In the genomic region with DNA sequence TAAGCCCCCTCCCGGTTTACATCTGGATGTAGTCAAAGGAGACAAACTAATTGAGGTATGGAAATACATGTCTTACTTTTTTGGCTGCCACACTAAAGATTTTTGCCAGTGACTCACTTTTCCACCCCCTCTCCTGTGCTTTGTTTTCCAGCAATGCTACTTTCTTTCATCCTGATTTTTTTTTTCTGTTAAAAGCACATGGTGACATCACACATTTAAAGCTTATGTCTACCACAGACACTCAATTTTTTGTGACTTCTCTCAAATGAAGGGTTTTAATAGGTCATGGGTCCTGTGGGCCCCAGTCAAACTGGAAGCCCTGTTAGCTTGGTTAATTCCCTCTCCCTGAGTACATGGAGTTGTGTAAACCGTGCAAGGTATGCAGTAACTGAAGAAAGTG, we compare ENCODE assay signal across 2 cellular contexts.
TF ChIP-seq lines count a peak whose summit lies in the region.

No MANE protein-coding gene starts in this region.

TF ChIP-seq in IMR-90, 13 proteins besides CTCF, POLR2A, EP300 and RAD21:
- TF ChIP-seq FOS (IDR thresholded peaks at IDR 0.05; ENCODE audit: low read depth, low read length) (peak; percentile 18; the same call in 1 of the 2 replicates), MXI1 (IDR thresholded peaks at IDR 0.05; ENCODE audit: borderline replicate concordance, low read depth, low read length) (no peak), NFE2L2 (IDR thresholded peaks at IDR 0.05; ENCODE audit: low read depth, low read length) (no peak)

TF ChIP-seq in GM12878, 131 proteins besides CTCF, POLR2A, EP300 and RAD21:
- TF ChIP-seq, protein P1, sequence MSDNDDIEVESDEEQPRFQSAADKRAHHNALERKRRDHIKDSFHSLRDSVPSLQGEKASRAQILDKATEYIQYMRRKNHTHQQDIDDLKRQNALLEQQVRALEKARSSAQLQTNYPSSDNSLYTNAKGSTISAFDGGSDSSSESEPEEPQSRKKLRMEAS (IDR thresholded peaks at IDR 0.05; ENCODE audit: low read depth, low read length), result no peak
- TF ChIP-seq, protein P2, sequence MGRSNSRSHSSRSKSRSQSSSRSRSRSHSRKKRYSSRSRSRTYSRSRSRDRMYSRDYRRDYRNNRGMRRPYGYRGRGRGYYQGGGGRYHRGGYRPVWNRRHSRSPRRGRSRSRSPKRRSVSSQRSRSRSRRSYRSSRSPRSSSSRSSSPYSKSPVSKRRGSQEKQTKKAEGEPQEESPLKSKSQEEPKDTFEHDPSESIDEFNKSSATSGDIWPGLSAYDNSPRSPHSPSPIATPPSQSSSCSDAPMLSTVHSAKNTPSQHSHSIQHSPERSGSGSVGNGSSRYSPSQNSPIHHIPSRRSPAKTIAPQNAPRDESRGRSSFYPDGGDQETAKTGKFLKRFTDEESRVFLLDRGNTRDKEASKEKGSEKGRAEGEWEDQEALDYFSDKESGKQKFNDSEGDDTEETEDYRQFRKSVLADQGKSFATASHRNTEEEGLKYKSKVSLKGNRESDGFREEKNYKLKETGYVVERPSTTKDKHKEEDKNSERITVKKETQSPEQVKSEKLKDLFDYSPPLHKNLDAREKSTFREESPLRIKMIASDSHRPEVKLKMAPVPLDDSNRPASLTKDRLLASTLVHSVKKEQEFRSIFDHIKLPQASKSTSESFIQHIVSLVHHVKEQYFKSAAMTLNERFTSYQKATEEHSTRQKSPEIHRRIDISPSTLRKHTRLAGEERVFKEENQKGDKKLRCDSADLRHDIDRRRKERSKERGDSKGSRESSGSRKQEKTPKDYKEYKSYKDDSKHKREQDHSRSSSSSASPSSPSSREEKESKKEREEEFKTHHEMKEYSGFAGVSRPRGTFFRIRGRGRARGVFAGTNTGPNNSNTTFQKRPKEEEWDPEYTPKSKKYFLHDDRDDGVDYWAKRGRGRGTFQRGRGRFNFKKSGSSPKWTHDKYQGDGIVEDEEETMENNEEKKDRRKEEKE (IDR thresholded peaks at IDR 0.05), result no peak
- TF ChIP-seq, protein P3, sequence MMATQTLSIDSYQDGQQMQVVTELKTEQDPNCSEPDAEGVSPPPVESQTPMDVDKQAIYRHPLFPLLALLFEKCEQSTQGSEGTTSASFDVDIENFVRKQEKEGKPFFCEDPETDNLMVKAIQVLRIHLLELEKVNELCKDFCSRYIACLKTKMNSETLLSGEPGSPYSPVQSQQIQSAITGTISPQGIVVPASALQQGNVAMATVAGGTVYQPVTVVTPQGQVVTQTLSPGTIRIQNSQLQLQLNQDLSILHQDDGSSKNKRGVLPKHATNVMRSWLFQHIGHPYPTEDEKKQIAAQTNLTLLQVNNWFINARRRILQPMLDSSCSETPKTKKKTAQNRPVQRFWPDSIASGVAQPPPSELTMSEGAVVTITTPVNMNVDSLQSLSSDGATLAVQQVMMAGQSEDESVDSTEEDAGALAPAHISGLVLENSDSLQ (IDR thresholded peaks at IDR 0.05), result no peak
- TF ChIP-seq NFXL1 (IDR thresholded peaks at IDR 0.05; ENCODE audit: borderline replicate concordance) (no peak), CHD1 (IDR thresholded peaks at IDR 0.05; ENCODE audit: low read depth, low read length) (no peak), EED (IDR thresholded peaks at IDR 0.05; ENCODE audit: low read depth) (no peak)
- TF ChIP-seq, protein P4, sequence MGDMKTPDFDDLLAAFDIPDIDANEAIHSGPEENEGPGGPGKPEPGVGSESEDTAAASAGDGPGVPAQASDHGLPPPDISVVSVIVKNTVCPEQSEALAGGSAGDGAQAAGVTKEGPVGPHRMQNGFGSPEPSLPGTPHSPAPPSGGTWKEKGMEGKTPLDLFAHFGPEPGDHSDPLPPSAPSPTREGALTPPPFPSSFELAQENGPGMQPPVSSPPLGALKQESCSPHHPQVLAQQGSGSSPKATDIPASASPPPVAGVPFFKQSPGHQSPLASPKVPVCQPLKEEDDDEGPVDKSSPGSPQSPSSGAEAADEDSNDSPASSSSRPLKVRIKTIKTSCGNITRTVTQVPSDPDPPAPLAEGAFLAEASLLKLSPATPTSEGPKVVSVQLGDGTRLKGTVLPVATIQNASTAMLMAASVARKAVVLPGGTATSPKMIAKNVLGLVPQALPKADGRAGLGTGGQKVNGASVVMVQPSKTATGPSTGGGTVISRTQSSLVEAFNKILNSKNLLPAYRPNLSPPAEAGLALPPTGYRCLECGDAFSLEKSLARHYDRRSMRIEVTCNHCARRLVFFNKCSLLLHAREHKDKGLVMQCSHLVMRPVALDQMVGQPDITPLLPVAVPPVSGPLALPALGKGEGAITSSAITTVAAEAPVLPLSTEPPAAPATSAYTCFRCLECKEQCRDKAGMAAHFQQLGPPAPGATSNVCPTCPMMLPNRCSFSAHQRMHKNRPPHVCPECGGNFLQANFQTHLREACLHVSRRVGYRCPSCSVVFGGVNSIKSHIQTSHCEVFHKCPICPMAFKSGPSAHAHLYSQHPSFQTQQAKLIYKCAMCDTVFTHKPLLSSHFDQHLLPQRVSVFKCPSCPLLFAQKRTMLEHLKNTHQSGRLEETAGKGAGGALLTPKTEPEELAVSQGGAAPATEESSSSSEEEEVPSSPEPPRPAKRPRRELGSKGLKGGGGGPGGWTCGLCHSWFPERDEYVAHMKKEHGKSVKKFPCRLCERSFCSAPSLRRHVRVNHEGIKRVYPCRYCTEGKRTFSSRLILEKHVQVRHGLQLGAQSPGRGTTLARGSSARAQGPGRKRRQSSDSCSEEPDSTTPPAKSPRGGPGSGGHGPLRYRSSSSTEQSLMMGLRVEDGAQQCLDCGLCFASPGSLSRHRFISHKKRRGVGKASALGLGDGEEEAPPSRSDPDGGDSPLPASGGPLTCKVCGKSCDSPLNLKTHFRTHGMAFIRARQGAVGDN (IDR thresholded peaks at IDR 0.05), result no peak
TF ChIP-seq in GM12878: peak in this region for 0.
